ENCODE assay signal across 26 cellular contexts in the genomic region with DNA sequence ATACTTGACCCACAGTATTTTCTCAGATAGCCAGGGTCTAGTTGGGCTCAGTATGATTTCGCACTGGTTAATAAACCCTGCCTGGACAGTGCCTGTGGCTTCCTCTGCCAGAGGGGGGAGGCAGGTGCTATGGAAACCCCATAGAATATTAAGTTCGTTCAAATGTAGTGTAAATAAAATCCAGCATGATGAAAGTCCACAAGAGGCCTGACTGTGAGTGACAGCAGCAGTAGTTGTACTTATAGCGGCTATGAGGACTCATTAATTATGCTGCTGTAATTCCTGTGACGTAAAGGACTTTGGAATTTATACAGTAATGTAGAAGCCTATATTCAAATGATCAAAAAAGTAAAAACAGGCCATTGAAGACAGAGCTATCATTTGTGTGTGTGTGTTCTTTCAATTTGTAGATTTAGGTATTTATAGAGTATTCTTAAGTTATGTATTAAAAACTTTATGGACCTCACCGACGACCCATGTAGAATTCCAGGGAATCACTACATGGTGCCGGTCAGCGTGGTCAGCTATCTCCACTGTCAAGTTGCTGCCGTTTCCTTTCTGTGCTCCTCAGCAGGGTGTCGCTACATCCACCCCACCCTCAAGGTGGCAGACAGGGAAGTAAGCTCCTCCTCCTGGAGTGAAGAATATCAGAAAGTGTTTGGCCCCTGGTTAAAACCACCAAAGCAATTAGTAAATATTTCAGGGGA. TPM values are rescaled to one million over a fixed set of nuclear protein-coding genes. Genes with fewer than 3 reads are reported as not detected.
A peak's percentile ranks its signal among the peaks of the same experiment; 100 is the strongest.
DNase-seq lines count a peak whose midpoint lies in the region; ATAC-seq, FAIRE-seq and TF ChIP-seq lines count a peak whose summit lies in the region.
"Had no signal": no experiment of that assay in that cellular context is flagged by ENCODE, and none has a peak within 500 bp of the region (broad histone marks: within the 10 kb centered on the region; RNA-seq: fewer than 3 reads in every experiment).

No MANE protein-coding gene starts in this region.

- no peaks in the 10 kb centered on the region for H3K9me3 ChIP-seq in K562 (replicated peaks; ENCODE audit: control insufficient read depth, insufficient read depth, low read depth, low read length)
- no peaks in the 10 kb centered on the region for H3K9me3 ChIP-seq in naive thymus-derived CD4-positive, alpha-beta T cell (ENCODE audit: control insufficient read depth in 2 of 3, low read length in 3 of 3)
- H3K9me3 ChIP-seq: gastrocnemius medialis, tibial artery had no signal

- H3K36me3 ChIP-seq in K562 (ENCODE audit: control insufficient read depth, insufficient read depth, low read length): peaks cover 6% of the 10 kb centered on the region; the same call in 1 of the 3 replicates
- no peaks in the 10 kb centered on the region for H3K36me3 ChIP-seq in naive thymus-derived CD4-positive, alpha-beta T cell (ENCODE audit: control insufficient read depth in 2 of 3, insufficient read depth in 3 of 3, low read length in 3 of 3)
- H3K36me3 ChIP-seq: gastrocnemius medialis had no signal

- H3K27ac ChIP-seq in K562 (ENCODE audit: extremely low read depth, low read depth, low read length): no peak overlapping the region
- peak overlapping the region; percentile 31 for H3K27ac ChIP-seq in naive thymus-derived CD4-positive, alpha-beta T cell (ENCODE audit: low read depth, low read length)
- H3K27ac ChIP-seq: A549, gastrocnemius medialis, hepatocyte, tibial artery had no signal

- H3K9me3 Mint-ChIP-seq in activated CD8-positive, alpha-beta T cell treated with anti-CD3 and anti-CD28 coated beads for 36 hours: no peaks in the 10 kb centered on the region
- H3K9me3 Mint-ChIP-seq in activated CD8-positive, alpha-beta T cell treated with anti-CD3 and anti-CD28 coated beads, Interleukin-2, amount 10 ng/mL, durations not matched to agents 7 days and 5 days (ENCODE audit: insufficient read depth): no peaks in the 10 kb centered on the region
- peaks cover 0 to 5% (median 0%) of the 10 kb centered on the region in 11 donors for H3K9me3 Mint-ChIP-seq in naive thymus-derived CD4-positive, alpha-beta T cell
- H3K9me3 Mint-ChIP-seq: activated CD4-positive, alpha-beta T cell treated with anti-CD3 and anti-CD28 coated beads, Interleukin-2, amount 10 ng/mL, durations not matched to agents 7 days and 5 days; activated naive CD4-positive, alpha-beta T cell treated with anti-CD3 and anti-CD28 coated beads, Interleukin-2, amount 50 U/mL, for 72 hours; stimulated activated naive CD8-positive, alpha-beta T cell treated with anti-CD3 and anti-CD28 coated beads, Interleukin-15, amount 100 ng/mL, for 72 hours had no signal

- no peak overlapping the region; a peak in 1 of 4 replicates for H3K9ac ChIP-seq in K562 (ENCODE audit: insufficient read depth in 1 of 2, low read depth in 2 of 2, low read length in 2 of 2)

- no peak overlapping the region for H3K4me3 ChIP-seq in K562
- no peak overlapping the region for H3K4me3 ChIP-seq in naive thymus-derived CD4-positive, alpha-beta T cell (ENCODE audit: low read length)
- H3K4me3 ChIP-seq: A549, gastrocnemius medialis, hepatocyte, skin epidermis, tibial artery had no signal

- H3K4me1 ChIP-seq in K562 (replicated peaks in 1 of 2; ENCODE audit: control insufficient read depth in 2 of 2, insufficient read depth in 2 of 2, low read length in 2 of 2): peaks cover 2 to 6% of the 10 kb centered on the region in 2 experiments; a peak in 4 of 5 replicates
- peaks cover 0 to 24% of the 10 kb centered on the region in 2 donors for H3K4me1 ChIP-seq in naive thymus-derived CD4-positive, alpha-beta T cell (ENCODE audit: control insufficient read depth in 2 of 2, insufficient read depth in 2 of 2, low read length in 2 of 2)

- no peaks in the 10 kb centered on the region for H3K27me3 Mint-ChIP-seq in activated CD8-positive, alpha-beta T cell treated with anti-CD3 and anti-CD28 coated beads for 36 hours
- no peaks in the 10 kb centered on the region for H3K27me3 Mint-ChIP-seq in activated CD8-positive, alpha-beta T cell treated with anti-CD3 and anti-CD28 coated beads, Interleukin-2, amount 10 ng/mL, durations not matched to agents 7 days and 5 days (ENCODE audit: low read depth)
- H3K27me3 Mint-ChIP-seq in naive thymus-derived CD4-positive, alpha-beta T cell: no peaks in the 10 kb centered on the region
- H3K27me3 Mint-ChIP-seq: activated CD4-positive, alpha-beta T cell treated with anti-CD3 and anti-CD28 coated beads, Interleukin-2, amount 10 ng/mL, durations not matched to agents 7 days and 5 days; dendritic cell treated with granulocyte-macrophage colony-stimulating factor and Interleukin-4, amounts not matched to agents 40 ng/mL and 50 ng/mL, for 4 days; stimulated activated naive CD8-positive, alpha-beta T cell treated with anti-CD3 and anti-CD28 coated beads, Interleukin-15, amount 100 ng/mL, for 72 hours; T-helper 17 cell had no signal

- in situ Hi-C loops in K562 (cut with MboI): no loop called here

- peaks cover 36% of the 10 kb centered on the region for H3K36me3 Mint-ChIP-seq in activated CD8-positive, alpha-beta T cell treated with anti-CD3 and anti-CD28 coated beads for 36 hours (ENCODE audit: low read depth)
- H3K36me3 Mint-ChIP-seq in activated CD8-positive, alpha-beta T cell treated with anti-CD3 and anti-CD28 coated beads, Interleukin-2, amount 10 ng/mL, durations not matched to agents 7 days and 5 days (ENCODE audit: low read depth): peaks cover 39% of the 10 kb centered on the region
- peaks cover 0 to 35% (median 17%) of the 10 kb centered on the region in 5 donors for H3K36me3 Mint-ChIP-seq in naive thymus-derived CD4-positive, alpha-beta T cell

- H2AFZ ChIP-seq in K562 (ENCODE audit: low read depth, low read length): no peak overlapping the region
- H2AFZ ChIP-seq: hepatocyte had no signal

- POLR2A ChIA-PET in activated CD8-positive, alpha-beta T cell treated with anti-CD3 and anti-CD28 coated beads for 36 hours (lab: Charles Lee): interaction anchor here (6.3 kb wide), 1 partner anchor 9 kb away, joined by 41 read pairs; a partner anchor contains a TSS
- POLR2A ChIA-PET in activated CD8-positive, alpha-beta T cell treated with anti-CD3 and anti-CD28 coated beads, Interleukin-2, amount 10 ng/mL, durations not matched to agents 7 days and 5 days (lab: Charles Lee): interaction anchor here (1.3 kb wide), 1 partner anchor 10 kb away, joined by 6 read pairs; a partner anchor contains a TSS
- POLR2A ChIA-PET in K562 (lab: Yijun Ruan, JAX): interaction anchor here (0.8 kb wide), 1 partner anchor 10 kb away, joined by 3 read pairs; a partner anchor contains a TSS
- POLR2A ChIA-PET in naive thymus-derived CD4-positive, alpha-beta T cell (lab: Charles Lee): interaction anchor here (0.6 to 8.4 kb wide), 2 partner anchors 9 to 236 kb away, joined by 3 to 55 read pairs; a partner anchor contains a TSS

- no peak for TF ChIP-seq RAD21 in K562 (CRISPR knock-in tag; conservative IDR thresholded peaks at IDR 0.05 in 1 of 2, IDR thresholded peaks at IDR 0.05 in 1 of 2)

- H3K4me2 ChIP-seq in K562 (ENCODE audit: insufficient read depth, low read length): no peak overlapping the region
- H3K4me2 ChIP-seq: A549, hepatocyte had no signal

- DNase-seq in activated CD8-positive, alpha-beta T cell treated with anti-CD3 and anti-CD28 coated beads for 36 hours: no peak
- DNase-seq in activated CD8-positive, alpha-beta T cell treated with anti-CD3 and anti-CD28 coated beads, Interleukin-2, amount 10 ng/mL, durations not matched to agents 7 days and 5 days: no peak
- DNase-seq in COLO668 (lab: John Stamatoyannopoulos, UW; ENCODE audit: unreplicated experiment): peak; percentile 29
- peak in 3 of 4 experiments; percentile 16 to 22 (median 21) for DNase-seq in K562 (ENCODE audit: extremely low read depth in 1 of 4, low spot score in 3 of 4)
- no peak for DNase-seq in naive thymus-derived CD4-positive, alpha-beta T cell
- DNase-seq in activated CD4-positive, CD25-positive, alpha-beta regulatory T cell (lab: John Stamatoyannopoulos, UW): no peak
- no peak for DNase-seq in GM12891 (ENCODE audit: insufficient read length, low spot score)
- DNase-seq: activated CD4-positive, alpha-beta T cell treated with anti-CD3 and anti-CD28 coated beads, Interleukin-2, amount 10 ng/mL, durations not matched to agents 7 days and 5 days; caudate nucleus; DMS153; gastrocnemius medialis; mesendoderm; NCI-H1105 treated with DMSO at 0.1 percent for 48 hours; NCI-H2029 treated with DMSO at 0.1 percent for 48 hours; T-helper 17 cell had no signal

- no peak overlapping the region for H3K4me3 Mint-ChIP-seq in activated CD8-positive, alpha-beta T cell treated with anti-CD3 and anti-CD28 coated beads for 36 hours
- H3K4me3 Mint-ChIP-seq in activated CD8-positive, alpha-beta T cell treated with anti-CD3 and anti-CD28 coated beads, Interleukin-2, amount 10 ng/mL, durations not matched to agents 7 days and 5 days: no peak overlapping the region
- H3K4me3 Mint-ChIP-seq in naive thymus-derived CD4-positive, alpha-beta T cell: peak overlapping the region in 4 of 10 donors; percentile 9 to 73 (median 43)
- H3K4me3 Mint-ChIP-seq: activated CD4-positive, alpha-beta T cell treated with anti-CD3 and anti-CD28 coated beads, Interleukin-2, amount 10 ng/mL, durations not matched to agents 7 days and 5 days; dendritic cell treated with granulocyte-macrophage colony-stimulating factor and Interleukin-4, amounts not matched to agents 40 ng/mL and 50 ng/mL, for 4 days; T-helper 17 cell had no signal

- H3K27me3 ChIP-seq in K562 (ENCODE audit: control insufficient read depth in 2 of 2, insufficient read depth in 2 of 2, low read length in 2 of 2): no peaks in the 10 kb centered on the region
- H3K27me3 ChIP-seq in naive thymus-derived CD4-positive, alpha-beta T cell (ENCODE audit: control insufficient read depth in 2 of 2, insufficient read depth in 2 of 2, low read length in 2 of 2): no peaks in the 10 kb centered on the region
- H3K27me3 ChIP-seq: gastrocnemius medialis, hepatocyte, tibial artery had no signal

- H3K27ac Mint-ChIP-seq in activated CD8-positive, alpha-beta T cell treated with anti-CD3 and anti-CD28 coated beads for 36 hours: peak overlapping the region; percentile 13
- no peak overlapping the region for H3K27ac Mint-ChIP-seq in activated CD8-positive, alpha-beta T cell treated with anti-CD3 and anti-CD28 coated beads, Interleukin-2, amount 10 ng/mL, durations not matched to agents 7 days and 5 days
- peak overlapping the region in 8 of 9 donors; percentile 62 to 96 (median 81) for H3K27ac Mint-ChIP-seq in naive thymus-derived CD4-positive, alpha-beta T cell
- H3K27ac Mint-ChIP-seq: activated CD4-positive, alpha-beta T cell treated with anti-CD3 and anti-CD28 coated beads, Interleukin-2, amount 10 ng/mL, durations not matched to agents 7 days and 5 days; activated T-helper 2 cell treated with anti-CD3 and anti-CD28 coated beads, Interferon-gamma antibody, Interleukin-2, Interleukin-4, amounts not matched to agents 10 μg/mL and 5 μg/mL and 100 μg/mL, durations not matched to agents 14 hours and 24 hours and 36 hours; dendritic cell treated with granulocyte-macrophage colony-stimulating factor and Interleukin-4, amounts not matched to agents 40 ng/mL and 50 ng/mL, for 4 days; T-helper 17 cell had no signal

- no TSS peak for BruUV-seq in K562 (replicated peaks; lab: Mats Ljungman, UMichigan)

- no peak for TF ChIP-seq CTCF in activated CD8-positive, alpha-beta T cell treated with anti-CD3 and anti-CD28 coated beads for 36 hours (IDR thresholded peaks at IDR 0.05)
- peak in 2 of 3 experiments; percentile 6; a peak in 1 of 6 replicates for TF ChIP-seq CTCF in K562 (IDR thresholded peaks at IDR 0.05 in 2 of 3, conservative IDR thresholded peaks at IDR 0.05 in 1 of 3; ENCODE audit: insufficient read depth in 2 of 3, low read depth in 1 of 3, low read length in 3 of 3)

- H3K9me1 ChIP-seq in K562 (ENCODE audit: control insufficient read depth, insufficient read depth, low read length): no peaks in the 10 kb centered on the region

- FAIRE-seq in K562 (lab: Jason Lieb, UNC) (no peak), GM12891 (lab: Jason Lieb, UNC) (no peak)
- FAIRE-seq: A549, H54 had no signal

- intact Hi-C loops in activated CD8-positive, alpha-beta T cell treated with anti-CD3 and anti-CD28 coated beads for 36 hours (cut with micrococcal nuclease): loop anchor here (5.0 kb wide), 1 partner anchor 61 kb away; a partner anchor contains a TSS
- intact Hi-C loops in K562 (cut with micrococcal nuclease): no loop called here
- intact Hi-C loops in naive thymus-derived CD4-positive, alpha-beta T cell (cut with micrococcal nuclease): loop anchor here in 1 of 2 donors (1.0 kb wide), 1 partner anchor 9 kb away; no protein-coding TSS in a partner anchor

- TF ChIP-seq EP300 in K562 (IDR thresholded peaks at IDR 0.05; ENCODE audit: low read length): no peak

- H3K4me1 Mint-ChIP-seq in activated CD8-positive, alpha-beta T cell treated with anti-CD3 and anti-CD28 coated beads for 36 hours (ENCODE audit: low read depth): peaks cover 66% of the 10 kb centered on the region
- peaks cover 37% of the 10 kb centered on the region for H3K4me1 Mint-ChIP-seq in activated CD8-positive, alpha-beta T cell treated with anti-CD3 and anti-CD28 coated beads, Interleukin-2, amount 10 ng/mL, durations not matched to agents 7 days and 5 days (ENCODE audit: low read depth)
- peaks cover 21 to 71% (median 69%) of the 10 kb centered on the region in 7 donors for H3K4me1 Mint-ChIP-seq in naive thymus-derived CD4-positive, alpha-beta T cell

- CTCF ChIA-PET in activated CD8-positive, alpha-beta T cell treated with anti-CD3 and anti-CD28 coated beads for 36 hours (lab: Charles Lee): interaction anchor here (0.8 kb wide), 1 partner anchor 10 kb away, joined by 3 read pairs; a partner anchor contains a TSS
- CTCF ChIA-PET in activated CD8-positive, alpha-beta T cell treated with anti-CD3 and anti-CD28 coated beads, Interleukin-2, amount 10 ng/mL, durations not matched to agents 7 days and 5 days (lab: Charles Lee): interaction anchor here (1.2 to 5.7 kb wide), 2 partner anchors 10 to 283 kb away, joined by 3 to 23 read pairs; a partner anchor contains a TSS
- CTCF ChIA-PET in K562 (lab: Yijun Ruan, JAX; ENCODE audit: low intra/inter-chr PET ratio): no interaction called here
- CTCF ChIA-PET in naive thymus-derived CD4-positive, alpha-beta T cell (lab: Charles Lee): interaction anchor here (1.0 kb wide), 1 partner anchor 8 kb away, joined by 3 read pairs; no protein-coding TSS in a partner anchor

- no peak for TF ChIP-seq POLR2A in K562 (conservative IDR thresholded peaks at IDR 0.05)
- TF ChIP-seq POLR2A in GM12891 (IDR thresholded peaks at IDR 0.05; ENCODE audit: low read depth, low read length): no peak

- H4K20me1 ChIP-seq in K562 (replicated peaks; ENCODE audit: control insufficient read depth, insufficient read depth, low read length): no peaks in the 10 kb centered on the region

- no peak for ATAC-seq in activated CD8-positive, alpha-beta T cell treated with anti-CD3 and anti-CD28 coated beads for 36 hours
- ATAC-seq in activated CD8-positive, alpha-beta T cell treated with anti-CD3 and anti-CD28 coated beads, Interleukin-2, amount 10 ng/mL, durations not matched to agents 7 days and 5 days: no peak
- ATAC-seq in K562 (peak; percentile 82), HG03378 (IDR thresholded peaks at IDR 0.05; ENCODE audit: unreplicated experiment) (no peak)
- ATAC-seq in naive thymus-derived CD4-positive, alpha-beta T cell: no peak
- ATAC-seq: A549; activated naive CD4-positive, alpha-beta T cell treated with anti-CD3 and anti-CD28 coated beads, Interleukin-2, amount 50 U/mL, for 72 hours; gastrocnemius medialis; SK-N-SH treated with all-trans-retinoic acid at 6 μM for 48 hours; T-helper 17 cell had no signal

- 35% methylated on average over 10 of the region's 10 CpGs for WGBS in K562 (ENCODE audit: insufficient coverage, low coverage, missing lambda C conversion rate)

- no peaks in the 10 kb centered on the region; the same call in 2 of the 3 replicates for H3K79me2 ChIP-seq in K562 (ENCODE audit: control insufficient read depth, insufficient read depth, low read length)

RNA-seq across cellular contexts. Expression of a gene that starts 10.0 kb away (rescaled TPM):
- total RNA-seq in activated CD8-positive, alpha-beta T cell treated with anti-CD3 and anti-CD28 coated beads for 36 hours: 10 to 100 TPM; 26.1 to 26.5 TPM
- 10 to 100 TPM; 33.9 TPM for total RNA-seq in activated CD8-positive, alpha-beta T cell treated with anti-CD3 and anti-CD28 coated beads, Interleukin-2, amount 10 ng/mL, durations not matched to agents 7 days and 5 days
- 15.0 and 42.9 TPM in 2 replicates for total RNA-seq in K562 (2011; cell fraction: chromatin; rRNA removed; ENCODE audit: low replicate concordance)
- 22.9 and 27.7 TPM in 2 replicates for total RNA-seq in K562 (2011; cell fraction: nucleolus; rRNA removed)
- total RNA-seq in K562 (2011; cell fraction: nucleoplasm; rRNA removed): 11.8 and 15.2 TPM in 2 replicates
- total RNA-seq in K562 (2014; rRNA removed) (12.4 and 13.0 TPM in 2 replicates), K562 (2014; rRNA removed; fragmentation: Illumina TruSeq; extraction: Trizol) (4.1 and 4.7 TPM in 2 replicates), K562 (2015; rRNA removed; fragmentation: Illumina TruSeq; extraction: Trizol) (9.8 and 10.8 TPM in 2 replicates), K562 (2021) (16.1 and 18.0 TPM in 2 replicates)
- polyA plus RNA-seq in K562 (2011; rRNA removed) (7.3 and 8.2 TPM in 2 replicates), K562 (2014; fragmentation: Illumina TruSeq; extraction: Trizol) (10.2 and 11.3 TPM in 2 replicates), K562 (2014; fragmentation: Nextera tagmentation; extraction: Ambion mirVana) (under 1 TPM; 0.34 to 0.46 TPM), K562 (2014; rRNA removed) (12.3 and 16.0 TPM in 2 replicates)
- 8.5 and 12.3 TPM in 2 replicates for polyA plus RNA-seq in K562 (2011; cell fraction: cytosol; rRNA removed)
- 42.5 and 55.1 TPM in 2 replicates for polyA plus RNA-seq in K562 (2011; cell fraction: nucleus; rRNA removed)
- 12.7 and 36.7 TPM in 2 replicates for polyA plus RNA-seq in K562 (2012)
- polyA minus RNA-seq in K562 (2011; rRNA and poly(A)+ RNA removed): 5.7 and 8.6 TPM in 2 replicates
- polyA minus RNA-seq in K562 (2011; cell fraction: cytosol; rRNA and poly(A)+ RNA removed): 8.7 and 9.1 TPM in 2 replicates
- 11.4 and 14.6 TPM in 2 replicates for polyA minus RNA-seq in K562 (2011; cell fraction: nucleus; rRNA and poly(A)+ RNA removed)
- total RNA-seq in naive thymus-derived CD4-positive, alpha-beta T cell: 10 to 100 TPM; 29.8 to 45.2 (median 43.6) TPM
- 10 to 100 TPM; 55.9 to 81.6 TPM for polyA plus RNA-seq in naive thymus-derived CD4-positive, alpha-beta T cell
- 16.7 TPM for polyA plus RNA-seq in GM12891 (2012; ENCODE audit: low read depth, missing spikeins)

Comparison
In these comparisons a context has a peak if more than half of its experiments do, and no peak if none do; other contexts are left out.
1. DNase-seq: peak in COLO668 (single experiment) and K562 (3 of 4); none in activated CD8-positive, alpha-beta T cell treated with anti-CD3 and anti-CD28 coated beads for 36 hours (single experiment), activated CD8-positive, alpha-beta T cell treated with anti-CD3 and anti-CD28 coated beads, Interleukin-2, amount 10 ng/mL, durations not matched to agents 7 days and 5 days (single experiment), naive thymus-derived CD4-positive, alpha-beta T cell (0 of 9), activated CD4-positive, CD25-positive, alpha-beta regulatory T cell (0 of 4) and GM12891 (single experiment).